In the genomic region with DNA sequence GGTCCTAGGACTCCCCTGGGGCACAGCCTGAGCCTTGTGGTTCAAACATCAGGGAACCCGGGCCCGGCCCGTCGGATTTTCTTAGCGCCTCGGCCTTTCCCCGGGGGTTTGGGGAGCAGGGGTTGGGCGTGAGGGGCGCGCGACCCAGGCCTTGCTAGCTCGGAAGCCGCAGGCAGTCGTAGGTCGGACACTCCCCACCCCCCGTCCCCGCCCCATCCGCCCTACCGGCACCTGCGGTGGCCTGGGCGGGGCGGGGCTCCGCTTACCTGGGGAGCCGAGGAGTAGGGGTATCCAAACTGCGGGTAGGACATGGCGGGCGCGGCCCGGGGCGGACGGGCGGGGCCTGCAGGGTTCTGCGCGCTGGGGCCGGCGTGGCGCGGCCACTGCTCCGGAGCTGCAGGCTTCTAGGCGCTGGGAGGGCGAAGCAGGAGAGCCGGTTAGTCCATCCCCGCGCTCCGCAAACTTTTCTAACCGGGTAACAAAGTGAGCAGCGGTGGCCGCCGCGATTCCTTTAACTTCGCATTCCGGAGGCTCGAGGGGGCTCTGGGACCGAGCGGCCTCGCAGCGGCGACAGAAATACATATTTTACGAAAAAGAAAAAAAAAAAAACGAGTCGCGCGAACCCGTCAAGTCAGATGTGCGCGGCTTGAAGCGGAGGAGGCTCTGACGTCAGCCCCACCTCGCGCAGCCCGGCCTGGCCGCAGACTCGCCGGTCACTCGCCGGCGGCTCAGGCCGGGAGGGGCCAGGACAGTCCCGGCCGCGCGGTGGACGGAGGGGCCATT, we compare ENCODE assay signal across 10 cellular contexts. TPM values are rescaled to one million over a fixed set of nuclear protein-coding genes. Genes with fewer than 3 reads are reported as not detected.
DNase-seq lines count a peak whose midpoint lies in the region; ATAC-seq, FAIRE-seq and TF ChIP-seq lines count a peak whose summit lies in the region.
"Had no signal": no experiment of that assay in that cellular context is flagged by ENCODE, and none has a peak within 500 bp of the region (broad histone marks: within the 10 kb centered on the region; RNA-seq: fewer than 3 reads in every experiment).

A gene (minus strand): TSS at position 589 of the 783 bp plus-strand sequence. CDS start 278 bp downstream, at position 311.

- peaks cover 50% of the 10 kb centered on the region for H3K27me3 Mint-ChIP-seq in activated CD8-positive, alpha-beta T cell treated with anti-CD3 and anti-CD28 coated beads for 36 hours
- H3K27me3 Mint-ChIP-seq in activated CD8-positive, alpha-beta T cell treated with anti-CD3 and anti-CD28 coated beads, Interleukin-2, amount 10 ng/mL, durations not matched to agents 7 days and 5 days (ENCODE audit: low read depth): peaks cover 46% of the 10 kb centered on the region

- no peak within 1 kb of the TSS for H3K9ac ChIP-seq in kidney (ENCODE audit: low read length in 2 of 2)

- no peak for FAIRE-seq in kidney (lab: Jason Lieb, UNC)

- no peak for TF ChIP-seq CTCF in activated CD8-positive, alpha-beta T cell treated with anti-CD3 and anti-CD28 coated beads for 36 hours (IDR thresholded peaks at IDR 0.05)
- TF ChIP-seq CTCF in breast epithelium (IDR thresholded peaks at IDR 0.05) (no peak), kidney (IDR thresholded peaks at IDR 0.05; ENCODE audit: borderline replicate concordance, extremely low read depth, insufficient read depth) (no peak), suprapubic skin (IDR thresholded peaks at IDR 0.05) (no peak)

- no peak for TF ChIP-seq EP300 in suprapubic skin (IDR thresholded peaks at IDR 0.05)

- no peak within 1 kb of the TSS for H3K27ac Mint-ChIP-seq in activated CD8-positive, alpha-beta T cell treated with anti-CD3 and anti-CD28 coated beads for 36 hours
- H3K27ac Mint-ChIP-seq in activated CD8-positive, alpha-beta T cell treated with anti-CD3 and anti-CD28 coated beads, Interleukin-2, amount 10 ng/mL, durations not matched to agents 7 days and 5 days: no peak within 1 kb of the TSS

- intact Hi-C loops in activated CD8-positive, alpha-beta T cell treated with anti-CD3 and anti-CD28 coated beads for 36 hours (cut with micrococcal nuclease): loop anchor here (10.0 kb wide), 1 partner anchor 862 kb away; no protein-coding TSS in a partner anchor
- intact Hi-C loops in breast epithelium (cut with DNase I; ENCODE audit: low total_unique reads) (no loop called here), kidney (cut with DNase I) (no loop called here)

- H3K27me3 ChIP-seq in breast epithelium (peaks cover 10 to 96% of the 10 kb centered on the region in 2 donors), suprapubic skin (peaks cover 100% of the 10 kb centered on the region)

- 3% methylated on average over 40 of the region's 83 CpGs for WGBS in suprapubic skin

- peak; percentile 21 for ATAC-seq in activated CD8-positive, alpha-beta T cell treated with anti-CD3 and anti-CD28 coated beads for 36 hours
- ATAC-seq in activated CD8-positive, alpha-beta T cell treated with anti-CD3 and anti-CD28 coated beads, Interleukin-2, amount 10 ng/mL, durations not matched to agents 7 days and 5 days: no peak
- no peak for ATAC-seq in HG02610 (IDR thresholded peaks at IDR 0.05; ENCODE audit: unreplicated experiment)

- H3K9me3 ChIP-seq in breast epithelium: no peaks in the 10 kb centered on the region
- no peaks in the 10 kb centered on the region for H3K9me3 ChIP-seq in kidney (ENCODE audit: control insufficient read depth in 1 of 2, low read length in 2 of 2)
- H3K9me3 ChIP-seq in suprapubic skin: no peaks in the 10 kb centered on the region
- H3K9me3 ChIP-seq: BE2C had no signal

- POLR2A ChIA-PET in activated CD8-positive, alpha-beta T cell treated with anti-CD3 and anti-CD28 coated beads for 36 hours (lab: Charles Lee): no interaction called here
- POLR2A ChIA-PET in activated CD8-positive, alpha-beta T cell treated with anti-CD3 and anti-CD28 coated beads, Interleukin-2, amount 10 ng/mL, durations not matched to agents 7 days and 5 days (lab: Charles Lee): no interaction called here

- no peak for TF ChIP-seq POLR2A in breast epithelium (IDR thresholded peaks at IDR 0.05)
- no peak for TF ChIP-seq POLR2A in suprapubic skin (IDR thresholded peaks at IDR 0.05)

- H3K36me3 Mint-ChIP-seq in activated CD8-positive, alpha-beta T cell treated with anti-CD3 and anti-CD28 coated beads for 36 hours (ENCODE audit: low read depth): no peaks in the 10 kb centered on the region
- H3K36me3 Mint-ChIP-seq in activated CD8-positive, alpha-beta T cell treated with anti-CD3 and anti-CD28 coated beads, Interleukin-2, amount 10 ng/mL, durations not matched to agents 7 days and 5 days (ENCODE audit: low read depth): peaks cover 4% of the 10 kb centered on the region

- no peak for DNase-seq in activated CD8-positive, alpha-beta T cell treated with anti-CD3 and anti-CD28 coated beads for 36 hours
- no peak for DNase-seq in activated CD8-positive, alpha-beta T cell treated with anti-CD3 and anti-CD28 coated beads, Interleukin-2, amount 10 ng/mL, durations not matched to agents 7 days and 5 days
- DNase-seq in breast epithelium (ENCODE audit: low spot score in 2 of 2) (no peak), kidney (peak; percentile 73), suprapubic skin (ENCODE audit: low spot score in 2 of 2) (no peak), islet precursor cell (no peak)
- DNase-seq in stimulated activated CD4-positive, alpha-beta T cell treated with anti-CD3 and anti-CD28 coated beads, Interleukin-12 subunit alpha, Interleukin-12 subunit beta, amount 100 ng/mL, for 4 hours: no peak
- DNase-seq: BE2C had no signal

- no peaks in the 10 kb centered on the region for H3K9me3 Mint-ChIP-seq in activated CD8-positive, alpha-beta T cell treated with anti-CD3 and anti-CD28 coated beads for 36 hours
- H3K9me3 Mint-ChIP-seq in activated CD8-positive, alpha-beta T cell treated with anti-CD3 and anti-CD28 coated beads, Interleukin-2, amount 10 ng/mL, durations not matched to agents 7 days and 5 days (ENCODE audit: insufficient read depth): no peaks in the 10 kb centered on the region

- CTCF ChIA-PET in activated CD8-positive, alpha-beta T cell treated with anti-CD3 and anti-CD28 coated beads for 36 hours (lab: Charles Lee): no interaction called here
- CTCF ChIA-PET in activated CD8-positive, alpha-beta T cell treated with anti-CD3 and anti-CD28 coated beads, Interleukin-2, amount 10 ng/mL, durations not matched to agents 7 days and 5 days (lab: Charles Lee): no interaction called here

- H3K4me3 ChIP-seq in breast epithelium (peak within 1 kb of the TSS; percentile 31 to 68 (median 58)), kidney (ENCODE audit: low read length in 2 of 2) (no peak within 1 kb of the TSS), suprapubic skin (peak within 1 kb of the TSS; percentile 60)
- H3K4me3 ChIP-seq: SK-N-MC had no signal

- H3K4me1 ChIP-seq in breast epithelium (peaks cover 3 to 4% of the 10 kb centered on the region in 2 donors), kidney (ENCODE audit: control insufficient read depth in 1 of 2, insufficient read depth in 1 of 2, low read depth in 1 of 2, low read length in 2 of 2) (no peaks in the 10 kb centered on the region), suprapubic skin (peaks cover 48% of the 10 kb centered on the region)
- H3K4me1 ChIP-seq: BE2C had no signal

- no peak within 1 kb of the TSS for H3K4me3 Mint-ChIP-seq in activated CD8-positive, alpha-beta T cell treated with anti-CD3 and anti-CD28 coated beads for 36 hours
- H3K4me3 Mint-ChIP-seq in activated CD8-positive, alpha-beta T cell treated with anti-CD3 and anti-CD28 coated beads, Interleukin-2, amount 10 ng/mL, durations not matched to agents 7 days and 5 days: no peak within 1 kb of the TSS

- H3K36me3 ChIP-seq in breast epithelium (no peaks in the 10 kb centered on the region), kidney (ENCODE audit: control insufficient read depth in 1 of 2, insufficient read depth in 2 of 2, low read length in 2 of 2) (no peaks in the 10 kb centered on the region), suprapubic skin (peaks cover 25% of the 10 kb centered on the region)
- H3K36me3 ChIP-seq: BE2C had no signal

- H3K27ac ChIP-seq in breast epithelium (peak within 1 kb of the TSS; percentile 83 to 87), kidney (ENCODE audit: low read depth in 2 of 2, low read length in 2 of 2) (no peak within 1 kb of the TSS), suprapubic skin (peak within 1 kb of the TSS; percentile 66)
- H3K27ac ChIP-seq: SK-N-MC had no signal

- peaks cover 6% of the 10 kb centered on the region for H3K4me1 Mint-ChIP-seq in activated CD8-positive, alpha-beta T cell treated with anti-CD3 and anti-CD28 coated beads for 36 hours (ENCODE audit: low read depth)
- peaks cover 4% of the 10 kb centered on the region for H3K4me1 Mint-ChIP-seq in activated CD8-positive, alpha-beta T cell treated with anti-CD3 and anti-CD28 coated beads, Interleukin-2, amount 10 ng/mL, durations not matched to agents 7 days and 5 days (ENCODE audit: low read depth)

RNA-seq across cellular contexts. Expression of the gene that starts here (rescaled TPM):
- total RNA-seq in activated CD8-positive, alpha-beta T cell treated with anti-CD3 and anti-CD28 coated beads for 36 hours: not detected
- not detected for total RNA-seq in activated CD8-positive, alpha-beta T cell treated with anti-CD3 and anti-CD28 coated beads, Interleukin-2, amount 10 ng/mL, durations not matched to agents 7 days and 5 days
- total RNA-seq in breast epithelium (1 to 10 TPM in 2 of 3 donors, under 1 TPM in 1; 0.64 to 9.5 (median 2.6) TPM), kidney (not detected), suprapubic skin (10 to 100 TPM; 20.3 to 45.9 (median 33.5) TPM)
- polyA plus RNA-seq in kidney (ENCODE audit: insufficient read depth, low read depth, low replicate concordance): not detected

Comparison
In these comparisons a context has a peak if more than half of its experiments do, and no peak if none do; other contexts are left out.
1. Peak in ATAC-seq in activated CD8-positive, alpha-beta T cell treated with anti-CD3 and anti-CD28 coated beads for 36 hours; RNA of the gene not detected or under 1 TPM.
2. Peak in DNase-seq in kidney; RNA of the gene not detected or under 1 TPM.
3. H3K27ac ChIP-seq: peak in breast epithelium (2 of 2) and suprapubic skin (single experiment); none in kidney (0 of 2).
4. H3K4me3 ChIP-seq: peak in breast epithelium (3 of 3) and suprapubic skin (single experiment); none in kidney (0 of 2).